ENCODE assay signal across 8 cellular contexts in genomic region chr11:65663634-65664200, GRCh38. TPM values are rescaled to one million over a fixed set of nuclear protein-coding genes. Genes with fewer than 3 reads are reported as not detected.
A peak's percentile ranks its signal among the peaks of the same experiment; 100 is the strongest.
DNase-seq lines count a peak whose midpoint lies in the region; ATAC-seq and TF ChIP-seq lines count a peak whose summit lies in the region.

No MANE protein-coding gene starts in this region.

- intact Hi-C loops in CD14-positive monocyte (cut with micrococcal nuclease) = loop anchor here in 1 of 2 donors (5.0 kb wide), 1 partner anchor 36 kb away; no protein-coding TSS in a partner anchor
- intact Hi-C loops in activated T-helper 2 cell treated with anti-CD3 and anti-CD28 coated beads, Interferon-gamma antibody, Interleukin-2, Interleukin-4, amounts not matched to agents 10 μg/mL and 5 μg/mL and 100 μg/mL, durations not matched to agents 14 hours and 24 hours and 36 hours (cut with micrococcal nuclease) = loop anchor here (2.0 kb wide), 2 partner anchors 49 to 195 kb away; partner anchors contain the start of genes CFL1, MAP3K11 and PCNX3
- intact Hi-C loops in vagina (cut with DNase I) = no loop called here

- peaks cover 25 to 28% of the 10 kb centered on the region in 2 donors for H3K36me3 Mint-ChIP-seq in CD14-positive monocyte
- H3K36me3 Mint-ChIP-seq in activated T-helper 2 cell treated with anti-CD3 and anti-CD28 coated beads, Interferon-gamma antibody, Interleukin-2, Interleukin-4, amounts not matched to agents 10 μg/mL and 5 μg/mL and 100 μg/mL, durations not matched to agents 14 hours and 24 hours and 36 hours (ENCODE audit: low read depth) = peaks cover 28% of the 10 kb centered on the region
- H3K36me3 Mint-ChIP-seq in nephron progenitor cell (ENCODE audit: low read depth) = peaks cover 19% of the 10 kb centered on the region

- peak in 1 of 2 donors; percentile 52 for TF ChIP-seq POLR2A in vagina (IDR thresholded peaks at IDR 0.05)

- H3K27me3 Mint-ChIP-seq in CD14-positive monocyte (ENCODE audit: low read depth in 3 of 3) (peaks cover 0 to 2% (median 0%) of the 10 kb centered on the region in 3 donors), nephron progenitor cell (ENCODE audit: low read depth, poor library complexity) (peaks cover 15% of the 10 kb centered on the region)
- H3K27me3 Mint-ChIP-seq in activated T-helper 2 cell treated with anti-CD3 and anti-CD28 coated beads, Interferon-gamma antibody, Interleukin-2, Interleukin-4, amounts not matched to agents 10 μg/mL and 5 μg/mL and 100 μg/mL, durations not matched to agents 14 hours and 24 hours and 36 hours (ENCODE audit: low read depth) = no peaks in the 10 kb centered on the region

- H3K4me3 ChIP-seq in vagina = peak overlapping the region; percentile 73 to 88

- H3K27me3 ChIP-seq in vagina = no peaks in the 10 kb centered on the region

- H3K27ac ChIP-seq in vagina = peak overlapping the region; percentile 96

- H3K9me3 ChIP-seq in vagina = no peaks in the 10 kb centered on the region

- TF ChIP-seq CTCF in CD14-positive monocyte (IDR thresholded peaks at IDR 0.05) (no peak), nephron progenitor cell (IDR thresholded peaks at IDR 0.05) (no peak), vagina (IDR thresholded peaks at IDR 0.05) (no peak)

- DNase-seq in CD14-positive monocyte (ENCODE audit: low spot score) (peak; percentile 52), LoVo (ENCODE audit: low spot score) (peak; percentile 32), foreskin melanocyte (peak; percentile 57), nephron progenitor cell (peak; percentile 44), vagina (ENCODE audit: extremely low spot score in 2 of 2) (peak in 1 of 2 donors; percentile 93), GDM1 (lab: John Stamatoyannopoulos, UW) (no peak)
- DNase-seq in activated T-helper 2 cell treated with anti-CD3 and anti-CD28 coated beads, Interferon-gamma antibody, Interleukin-2, Interleukin-4, amounts not matched to agents 10 μg/mL and 5 μg/mL and 100 μg/mL, durations not matched to agents 14 hours and 24 hours and 36 hours (ENCODE audit: low spot score) = no peak

- peaks cover 0 to 24% of the 10 kb centered on the region in 2 donors for H3K36me3 ChIP-seq in vagina

- peak; percentile 16 for ATAC-seq in GM19455 (IDR thresholded peaks at IDR 0.05; ENCODE audit: unreplicated experiment)

- H3K4me1 ChIP-seq in vagina = peaks cover 24% of the 10 kb centered on the region

- H3K27ac Mint-ChIP-seq in CD14-positive monocyte (peak overlapping the region; percentile 90 to 98 (median 97)), nephron progenitor cell (peak overlapping the region; percentile 97)
- H3K27ac Mint-ChIP-seq in activated T-helper 2 cell treated with anti-CD3 and anti-CD28 coated beads, Interferon-gamma antibody, Interleukin-2, Interleukin-4, amounts not matched to agents 10 μg/mL and 5 μg/mL and 100 μg/mL, durations not matched to agents 14 hours and 24 hours and 36 hours = peak overlapping the region; percentile 92

- H3K4me1 Mint-ChIP-seq in CD14-positive monocyte (peaks cover 21% of the 10 kb centered on the region), nephron progenitor cell (peaks cover 13% of the 10 kb centered on the region)
- H3K4me1 Mint-ChIP-seq in activated T-helper 2 cell treated with anti-CD3 and anti-CD28 coated beads, Interferon-gamma antibody, Interleukin-2, Interleukin-4, amounts not matched to agents 10 μg/mL and 5 μg/mL and 100 μg/mL, durations not matched to agents 14 hours and 24 hours and 36 hours (ENCODE audit: low read depth) = peaks cover 19% of the 10 kb centered on the region

- H3K9me3 Mint-ChIP-seq in CD14-positive monocyte = no peaks in the 10 kb centered on the region
- H3K9me3 Mint-ChIP-seq in activated T-helper 2 cell treated with anti-CD3 and anti-CD28 coated beads, Interferon-gamma antibody, Interleukin-2, Interleukin-4, amounts not matched to agents 10 μg/mL and 5 μg/mL and 100 μg/mL, durations not matched to agents 14 hours and 24 hours and 36 hours = no peaks in the 10 kb centered on the region
- H3K9me3 Mint-ChIP-seq in nephron progenitor cell = no peaks in the 10 kb centered on the region

- H3K4me3 Mint-ChIP-seq in CD14-positive monocyte (peak overlapping the region; percentile 86 to 91), nephron progenitor cell (peak overlapping the region; percentile 89)
- peak overlapping the region; percentile 86 for H3K4me3 Mint-ChIP-seq in activated T-helper 2 cell treated with anti-CD3 and anti-CD28 coated beads, Interferon-gamma antibody, Interleukin-2, Interleukin-4, amounts not matched to agents 10 μg/mL and 5 μg/mL and 100 μg/mL, durations not matched to agents 14 hours and 24 hours and 36 hours (ENCODE audit: low read depth)

RNA-seq across cellular contexts. Expression of gene RELA, which starts 1.0 kb away (rescaled TPM):
- 10 to 100 TPM; 21.3 to 30.9 TPM for polyA plus RNA-seq in CD14-positive monocyte
- total RNA-seq in activated T-helper 2 cell treated with anti-CD3 and anti-CD28 coated beads, Interferon-gamma antibody, Interleukin-2, Interleukin-4, amounts not matched to agents 10 μg/mL and 5 μg/mL and 100 μg/mL, durations not matched to agents 14 hours and 24 hours and 36 hours = 86.9 and 89.3 TPM in 2 replicates
- 59.2 TPM for total RNA-seq in vagina

RNA-seq across cellular contexts. Expression of gene SIPA1, which starts 25.8 kb away (rescaled TPM):
- 10 to 100 TPM; 83.4 to 86.5 TPM for polyA plus RNA-seq in CD14-positive monocyte
- total RNA-seq in activated T-helper 2 cell treated with anti-CD3 and anti-CD28 coated beads, Interferon-gamma antibody, Interleukin-2, Interleukin-4, amounts not matched to agents 10 μg/mL and 5 μg/mL and 100 μg/mL, durations not matched to agents 14 hours and 24 hours and 36 hours = 128 and 135 TPM in 2 replicates
- total RNA-seq in vagina = 63.3 TPM

RNA-seq across cellular contexts. Expression of gene PCNX3, which starts 48.1 kb away (rescaled TPM):
- polyA plus RNA-seq in CD14-positive monocyte = 1 to 10 TPM in 1 of 2 donors, under 1 TPM in 1; 0.58 to 1.7 TPM
- 40.1 and 43.6 TPM in 2 replicates for total RNA-seq in activated T-helper 2 cell treated with anti-CD3 and anti-CD28 coated beads, Interferon-gamma antibody, Interleukin-2, Interleukin-4, amounts not matched to agents 10 μg/mL and 5 μg/mL and 100 μg/mL, durations not matched to agents 14 hours and 24 hours and 36 hours
- 24.8 TPM for total RNA-seq in vagina

RNA-seq across cellular contexts. Expression of gene KAT5, which starts 48.3 kb away (rescaled TPM):
- polyA plus RNA-seq in CD14-positive monocyte = 10 to 100 TPM; 32.5 to 33.1 TPM
- total RNA-seq in activated T-helper 2 cell treated with anti-CD3 and anti-CD28 coated beads, Interferon-gamma antibody, Interleukin-2, Interleukin-4, amounts not matched to agents 10 μg/mL and 5 μg/mL and 100 μg/mL, durations not matched to agents 14 hours and 24 hours and 36 hours = 76.3 and 79.4 TPM in 2 replicates
- 58.9 TPM for total RNA-seq in vagina

RNA-seq across cellular contexts. Expression of gene MAP3K11, which starts 49.7 kb away (rescaled TPM):
- 10 to 100 TPM; 20.8 to 32.0 TPM for polyA plus RNA-seq in CD14-positive monocyte
- total RNA-seq in activated T-helper 2 cell treated with anti-CD3 and anti-CD28 coated beads, Interferon-gamma antibody, Interleukin-2, Interleukin-4, amounts not matched to agents 10 μg/mL and 5 μg/mL and 100 μg/mL, durations not matched to agents 14 hours and 24 hours and 36 hours = 84.6 and 88.6 TPM in 2 replicates
- 38.1 TPM for total RNA-seq in vagina

Comparison
In these comparisons a context has a peak if more than half of its experiments do, and no peak if none do; other contexts are left out.
1. DNase-seq: peak in CD14-positive monocyte (single experiment), LoVo (single experiment), foreskin melanocyte (single experiment) and nephron progenitor cell (single experiment); none in activated T-helper 2 cell treated with anti-CD3 and anti-CD28 coated beads, Interferon-gamma antibody, Interleukin-2, Interleukin-4, amounts not matched to agents 10 μg/mL and 5 μg/mL and 100 μg/mL, durations not matched to agents 14 hours and 24 hours and 36 hours (single experiment) and GDM1 (single experiment).
2. Peak in every context shown above with its lines, with median percentiles within 50 percentile points of each other: H3K27ac Mint-ChIP-seq and H3K4me3 Mint-ChIP-seq.